Comparison of ENCODE assay signal across 1 cellular context in genomic region chr1:85276290-85277026, GRCh38.
TF ChIP-seq lines count a peak whose summit lies in the region.

BCL10 (minus strand) TSS chr1:85276632; CDS start chr1:85276352, 280 bp downstream.

TF ChIP-seq in HEK293, 187 proteins besides CTCF, POLR2A, EP300 and RAD21 (continued from another document and continues in another):
- TF ChIP-seq, protein P1, sequence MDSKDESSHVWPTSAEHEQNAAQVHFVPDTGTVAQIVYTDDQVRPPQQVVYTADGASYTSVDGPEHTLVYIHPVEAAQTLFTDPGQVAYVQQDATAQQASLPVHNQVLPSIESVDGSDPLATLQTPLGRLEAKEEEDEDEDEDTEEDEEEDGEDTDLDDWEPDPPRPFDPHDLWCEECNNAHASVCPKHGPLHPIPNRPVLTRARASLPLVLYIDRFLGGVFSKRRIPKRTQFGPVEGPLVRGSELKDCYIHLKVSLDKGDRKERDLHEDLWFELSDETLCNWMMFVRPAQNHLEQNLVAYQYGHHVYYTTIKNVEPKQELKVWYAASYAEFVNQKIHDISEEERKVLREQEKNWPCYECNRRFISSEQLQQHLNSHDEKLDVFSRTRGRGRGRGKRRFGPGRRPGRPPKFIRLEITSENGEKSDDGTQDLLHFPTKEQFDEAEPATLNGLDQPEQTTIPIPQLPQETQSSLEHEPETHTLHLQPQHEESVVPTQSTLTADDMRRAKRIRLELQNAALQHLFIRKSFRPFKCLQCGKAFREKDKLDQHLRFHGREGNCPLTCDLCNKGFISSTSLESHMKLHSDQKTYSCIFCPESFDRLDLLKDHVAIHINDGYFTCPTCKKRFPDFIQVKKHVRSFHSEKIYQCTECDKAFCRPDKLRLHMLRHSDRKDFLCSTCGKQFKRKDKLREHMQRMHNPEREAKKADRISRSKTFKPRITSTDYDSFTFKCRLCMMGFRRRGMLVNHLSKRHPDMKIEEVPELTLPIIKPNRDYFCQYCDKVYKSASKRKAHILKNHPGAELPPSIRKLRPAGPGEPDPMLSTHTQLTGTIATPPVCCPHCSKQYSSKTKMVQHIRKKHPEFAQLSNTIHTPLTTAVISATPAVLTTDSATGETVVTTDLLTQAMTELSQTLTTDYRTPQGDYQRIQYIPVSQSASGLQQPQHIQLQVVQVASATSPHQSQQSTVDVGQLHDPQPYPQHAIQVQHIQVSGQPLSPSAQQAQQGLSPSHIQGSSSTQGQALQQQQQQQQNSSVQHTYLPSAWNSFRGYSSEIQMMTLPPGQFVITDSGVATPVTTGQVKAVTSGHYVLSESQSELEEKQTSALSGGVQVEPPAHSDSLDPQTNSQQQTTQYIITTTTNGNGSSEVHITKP (tag by site-specific recombination; IDR thresholded peaks at IDR 0.05), result peak; percentile 74
- TF ChIP-seq ZNF639 (tag by site-specific recombination; IDR thresholded peaks at IDR 0.05), result 0 out of 2 replicates have a peak, but pooled peaks have one; percentile 30
- no peak for TF ChIP-seq BCL11B (tag by site-specific recombination; IDR thresholded peaks at IDR 0.05; ENCODE audit: low read depth)
- TF ChIP-seq ZNF449 (tag by site-specific recombination; IDR thresholded peaks at IDR 0.05), result peak; percentile 79
- peak; percentile 53; the same call in 1 of the 2 replicates for TF ChIP-seq PRDM4 (tag by site-specific recombination; IDR thresholded peaks at IDR 0.05)
- no peak for TF ChIP-seq ZNF623 (tag by site-specific recombination; IDR thresholded peaks at IDR 0.05)
- TF ChIP-seq ZNF660 (tag by site-specific recombination; IDR thresholded peaks at IDR 0.05), result peak; percentile 14; the same call in 1 of the 2 replicates
- TF ChIP-seq KLF8 (tag by site-specific recombination; IDR thresholded peaks at IDR 0.05), result peak; percentile 71; the same call in 1 of the 2 replicates
- TF ChIP-seq, protein P2, sequence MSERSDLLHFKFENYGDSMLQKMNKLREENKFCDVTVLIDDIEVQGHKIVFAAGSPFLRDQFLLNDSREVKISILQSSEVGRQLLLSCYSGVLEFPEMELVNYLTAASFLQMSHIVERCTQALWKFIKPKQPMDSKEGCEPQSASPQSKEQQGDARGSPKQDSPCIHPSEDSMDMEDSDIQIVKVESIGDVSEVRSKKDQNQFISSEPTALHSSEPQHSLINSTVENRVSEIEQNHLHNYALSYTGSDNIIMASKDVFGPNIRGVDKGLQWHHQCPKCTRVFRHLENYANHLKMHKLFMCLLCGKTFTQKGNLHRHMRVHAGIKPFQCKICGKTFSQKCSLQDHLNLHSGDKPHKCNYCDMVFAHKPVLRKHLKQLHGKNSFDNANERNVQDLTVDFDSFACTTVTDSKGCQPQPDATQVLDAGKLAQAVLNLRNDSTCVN (tag by site-specific recombination; optimal IDR thresholded peaks at IDR 0.05), result peak; percentile 87
- TF ChIP-seq, protein P3, sequence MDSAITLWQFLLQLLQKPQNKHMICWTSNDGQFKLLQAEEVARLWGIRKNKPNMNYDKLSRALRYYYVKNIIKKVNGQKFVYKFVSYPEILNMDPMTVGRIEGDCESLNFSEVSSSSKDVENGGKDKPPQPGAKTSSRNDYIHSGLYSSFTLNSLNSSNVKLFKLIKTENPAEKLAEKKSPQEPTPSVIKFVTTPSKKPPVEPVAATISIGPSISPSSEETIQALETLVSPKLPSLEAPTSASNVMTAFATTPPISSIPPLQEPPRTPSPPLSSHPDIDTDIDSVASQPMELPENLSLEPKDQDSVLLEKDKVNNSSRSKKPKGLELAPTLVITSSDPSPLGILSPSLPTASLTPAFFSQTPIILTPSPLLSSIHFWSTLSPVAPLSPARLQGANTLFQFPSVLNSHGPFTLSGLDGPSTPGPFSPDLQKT (IDR thresholded peaks at IDR 0.05; ENCODE audit: borderline replicate concordance, low read depth, low read length), result peak; percentile 99
- TF ChIP-seq, protein P4, sequence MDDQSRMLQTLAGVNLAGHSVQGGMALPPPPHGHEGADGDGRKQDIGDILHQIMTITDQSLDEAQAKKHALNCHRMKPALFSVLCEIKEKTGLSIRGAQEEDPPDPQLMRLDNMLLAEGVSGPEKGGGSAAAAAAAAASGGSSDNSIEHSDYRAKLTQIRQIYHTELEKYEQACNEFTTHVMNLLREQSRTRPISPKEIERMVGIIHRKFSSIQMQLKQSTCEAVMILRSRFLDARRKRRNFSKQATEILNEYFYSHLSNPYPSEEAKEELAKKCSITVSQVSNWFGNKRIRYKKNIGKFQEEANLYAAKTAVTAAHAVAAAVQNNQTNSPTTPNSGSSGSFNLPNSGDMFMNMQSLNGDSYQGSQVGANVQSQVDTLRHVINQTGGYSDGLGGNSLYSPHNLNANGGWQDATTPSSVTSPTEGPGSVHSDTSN (CRISPR knock-in tag; IDR thresholded peaks at IDR 0.05), result peak; percentile 83
- TF ChIP-seq, protein P5, sequence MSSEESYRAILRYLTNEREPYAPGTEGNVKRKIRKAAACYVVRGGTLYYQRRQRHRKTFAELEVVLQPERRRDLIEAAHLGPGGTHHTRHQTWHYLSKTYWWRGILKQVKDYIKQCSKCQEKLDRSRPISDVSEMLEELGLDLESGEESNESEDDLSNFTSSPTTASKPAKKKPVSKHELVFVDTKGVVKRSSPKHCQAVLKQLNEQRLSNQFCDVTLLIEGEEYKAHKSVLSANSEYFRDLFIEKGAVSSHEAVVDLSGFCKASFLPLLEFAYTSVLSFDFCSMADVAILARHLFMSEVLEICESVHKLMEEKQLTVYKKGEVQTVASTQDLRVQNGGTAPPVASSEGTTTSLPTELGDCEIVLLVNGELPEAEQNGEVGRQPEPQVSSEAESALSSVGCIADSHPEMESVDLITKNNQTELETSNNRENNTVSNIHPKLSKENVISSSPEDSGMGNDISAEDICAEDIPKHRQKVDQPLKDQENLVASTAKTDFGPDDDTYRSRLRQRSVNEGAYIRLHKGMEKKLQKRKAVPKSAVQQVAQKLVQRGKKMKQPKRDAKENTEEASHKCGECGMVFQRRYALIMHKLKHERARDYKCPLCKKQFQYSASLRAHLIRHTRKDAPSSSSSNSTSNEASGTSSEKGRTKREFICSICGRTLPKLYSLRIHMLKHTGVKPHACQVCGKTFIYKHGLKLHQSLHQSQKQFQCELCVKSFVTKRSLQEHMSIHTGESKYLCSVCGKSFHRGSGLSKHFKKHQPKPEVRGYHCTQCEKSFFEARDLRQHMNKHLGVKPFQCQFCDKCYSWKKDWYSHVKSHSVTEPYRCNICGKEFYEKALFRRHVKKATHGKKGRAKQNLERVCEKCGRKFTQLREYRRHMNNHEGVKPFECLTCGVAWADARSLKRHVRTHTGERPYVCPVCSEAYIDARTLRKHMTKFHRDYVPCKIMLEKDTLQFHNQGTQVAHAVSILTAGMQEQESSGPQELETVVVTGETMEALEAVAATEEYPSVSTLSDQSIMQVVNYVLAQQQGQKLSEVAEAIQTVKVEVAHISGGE (tag by site-specific recombination; conservative IDR thresholded peaks at IDR 0.05; ENCODE audit: low read depth), result peak; percentile 86; the same call in 1 of the 2 replicates
- TF ChIP-seq ZNF692 (tag by site-specific recombination; IDR thresholded peaks at IDR 0.05), result peak; percentile 65
- no peak for TF ChIP-seq ZNF670 (tag by site-specific recombination; IDR thresholded peaks at IDR 0.05; ENCODE audit: low read depth)
- no peak for TF ChIP-seq OSR2 (tag by site-specific recombination; IDR thresholded peaks at IDR 0.05)
- TF ChIP-seq EGR2 (tag by site-specific recombination; IDR thresholded peaks at IDR 0.05; ENCODE audit: low read depth), result peak; percentile 60
- TF ChIP-seq ZNF585B (tag by site-specific recombination; IDR thresholded peaks at IDR 0.05), result no peak
- 0 out of 2 replicates have a peak, but pooled peaks have one; percentile 20 for TF ChIP-seq ZBTB21 (tag by site-specific recombination; IDR thresholded peaks at IDR 0.05)
- TF ChIP-seq KLF9 (tag by site-specific recombination; IDR thresholded peaks at IDR 0.05; ENCODE audit: low read depth), result peak; percentile 69
- no peak for TF ChIP-seq ZNF664 (tag by site-specific recombination; IDR thresholded peaks at IDR 0.05)
- TF ChIP-seq ZBTB17 (tag by site-specific recombination; IDR thresholded peaks at IDR 0.05), result peak; percentile 75
- no peak for TF ChIP-seq ZNF16 (tag by site-specific recombination; IDR thresholded peaks at IDR 0.05; ENCODE audit: low read depth)
- no peak for TF ChIP-seq ZNF677 (tag by site-specific recombination; IDR thresholded peaks at IDR 0.05)
- peak; percentile 7; the same call in 1 of the 2 replicates for TF ChIP-seq ZNF391 (tag by site-specific recombination; IDR thresholded peaks at IDR 0.05; ENCODE audit: borderline replicate concordance, low read depth)
- TF ChIP-seq, protein P6, sequence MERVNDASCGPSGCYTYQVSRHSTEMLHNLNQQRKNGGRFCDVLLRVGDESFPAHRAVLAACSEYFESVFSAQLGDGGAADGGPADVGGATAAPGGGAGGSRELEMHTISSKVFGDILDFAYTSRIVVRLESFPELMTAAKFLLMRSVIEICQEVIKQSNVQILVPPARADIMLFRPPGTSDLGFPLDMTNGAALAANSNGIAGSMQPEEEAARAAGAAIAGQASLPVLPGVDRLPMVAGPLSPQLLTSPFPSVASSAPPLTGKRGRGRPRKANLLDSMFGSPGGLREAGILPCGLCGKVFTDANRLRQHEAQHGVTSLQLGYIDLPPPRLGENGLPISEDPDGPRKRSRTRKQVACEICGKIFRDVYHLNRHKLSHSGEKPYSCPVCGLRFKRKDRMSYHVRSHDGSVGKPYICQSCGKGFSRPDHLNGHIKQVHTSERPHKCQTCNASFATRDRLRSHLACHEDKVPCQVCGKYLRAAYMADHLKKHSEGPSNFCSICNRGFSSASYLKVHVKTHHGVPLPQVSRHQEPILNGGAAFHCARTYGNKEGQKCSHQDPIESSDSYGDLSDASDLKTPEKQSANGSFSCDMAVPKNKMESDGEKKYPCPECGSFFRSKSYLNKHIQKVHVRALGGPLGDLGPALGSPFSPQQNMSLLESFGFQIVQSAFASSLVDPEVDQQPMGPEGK (tag by site-specific recombination; IDR thresholded peaks at IDR 0.05), result peak; percentile 92
- no peak for TF ChIP-seq ZNF701 (tag by site-specific recombination; IDR thresholded peaks at IDR 0.05)
- TF ChIP-seq ZXDB (tag by site-specific recombination; IDR thresholded peaks at IDR 0.05), result peak; percentile 76
- peak; percentile 76; the same call in 1 of the 2 replicates for TF ChIP-seq ZNF324 (tag by site-specific recombination; IDR thresholded peaks at IDR 0.05)
- TF ChIP-seq, protein P7, sequence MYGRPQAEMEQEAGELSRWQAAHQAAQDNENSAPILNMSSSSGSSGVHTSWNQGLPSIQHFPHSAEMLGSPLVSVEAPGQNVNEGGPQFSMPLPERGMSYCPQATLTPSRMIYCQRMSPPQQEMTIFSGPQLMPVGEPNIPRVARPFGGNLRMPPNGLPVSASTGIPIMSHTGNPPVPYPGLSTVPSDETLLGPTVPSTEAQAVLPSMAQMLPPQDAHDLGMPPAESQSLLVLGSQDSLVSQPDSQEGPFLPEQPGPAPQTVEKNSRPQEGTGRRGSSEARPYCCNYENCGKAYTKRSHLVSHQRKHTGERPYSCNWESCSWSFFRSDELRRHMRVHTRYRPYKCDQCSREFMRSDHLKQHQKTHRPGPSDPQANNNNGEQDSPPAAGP (tag by site-specific recombination; IDR thresholded peaks at IDR 0.05), result peak; percentile 91
- TF ChIP-seq, protein P8, sequence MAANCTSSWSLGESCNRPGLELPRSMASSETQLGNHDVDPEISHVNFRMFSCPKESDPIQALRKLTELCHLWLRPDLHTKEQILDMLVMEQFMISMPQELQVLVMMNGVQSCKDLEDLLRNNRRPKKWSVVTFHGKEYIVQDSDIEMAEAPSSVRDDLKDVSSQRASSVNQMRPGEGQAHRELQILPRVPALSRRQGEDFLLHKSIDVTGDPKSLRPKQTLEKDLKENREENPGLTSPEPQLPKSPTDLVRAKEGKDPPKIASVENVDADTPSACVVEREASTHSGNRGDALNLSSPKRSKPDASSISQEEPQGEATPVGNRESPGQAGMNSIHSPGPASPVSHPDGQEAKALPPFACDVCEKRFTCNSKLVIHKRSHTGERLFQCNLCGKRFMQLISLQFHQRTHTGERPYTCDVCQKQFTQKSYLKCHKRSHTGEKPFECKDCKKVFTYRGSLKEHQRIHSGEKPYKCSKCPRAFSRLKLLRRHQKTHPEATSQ (tag by site-specific recombination; IDR thresholded peaks at IDR 0.05), result peak; percentile 8; the same call in 1 of the 2 replicates
